8 cellular contexts compared by ENCODE assay signal in genomic region chr10:72626444-72626754, GRCh38. TPM values are rescaled to one million over a fixed set of nuclear protein-coding genes. Genes with fewer than 3 reads are reported as not detected.
DNase-seq lines count a peak whose midpoint lies in the region; ATAC-seq and TF ChIP-seq lines count a peak whose summit lies in the region.

No MANE protein-coding gene starts in this region.

- no peaks in the 10 kb centered on the region for H4K20me1 ChIP-seq in GM23338 (replicated peaks; ENCODE audit: insufficient read depth)

- H3K4me1 Mint-ChIP-seq in GM23338 (peaks cover 2% of the 10 kb centered on the region; the same call in 2 of the 3 replicates), T-cell (peaks cover 12 to 18% (median 13%) of the 10 kb centered on the region in 3 donors)

- POLR2A ChIA-PET in T-cell (lab: Charles Lee), result interaction anchor here in 1 of 2 donors (0.5 kb wide), 1 partner anchor 564 kb away, joined by 3 read pairs; no protein-coding TSS in a partner anchor

- H3K27me3 Mint-ChIP-seq in GM23338 (ENCODE audit: insufficient read depth, low read depth, poor library complexity), result peaks cover 5% of the 10 kb centered on the region
- H3K27me3 Mint-ChIP-seq in T-cell, result no peaks in the 10 kb centered on the region

- H3K9me3 ChIP-seq in skeletal muscle tissue (ENCODE audit: control insufficient read depth in 3 of 3, low read length in 3 of 3), result no peaks in the 10 kb centered on the region

- H3K27ac Mint-ChIP-seq in GM23338 (peak overlapping the region; percentile 85), T-cell (peak overlapping the region in 1 of 2 donors; percentile 97)

- TF ChIP-seq CTCF in GM23338 (conservative IDR thresholded peaks at IDR 0.05; ENCODE audit: low read depth in 2 of 2), result no peak
- TF ChIP-seq CTCF in fibroblast of pulmonary artery (IDR thresholded peaks at IDR 0.05; ENCODE audit: low read length, missing control alignments), result no peak

- peak overlapping the region; percentile 97 for H3K4me3 Mint-ChIP-seq in GM23338
- H3K4me3 Mint-ChIP-seq in T-cell, result peak overlapping the region; percentile 92 to 100 (median 98)

- H3K4me3 ChIP-seq in GM23338 (peak overlapping the region; percentile 23; the same call in 1 of the 2 replicates), fibroblast of pulmonary artery (replicated peaks; ENCODE audit: low read depth, low read length) (peak overlapping the region; percentile 99), skeletal muscle tissue (ENCODE audit: low read length in 3 of 3) (peak overlapping the region; percentile 97 to 100 (median 99))

- H3K36me3 Mint-ChIP-seq in GM23338 (ENCODE audit: low read depth) (no peaks in the 10 kb centered on the region; the same call in 2 of the 3 replicates), T-cell (peaks cover 3% of the 10 kb centered on the region)

- no peaks in the 10 kb centered on the region for H3K9me2 ChIP-seq in GM23338 (ENCODE audit: insufficient read depth)

- H3K4me2 ChIP-seq in GM23338, result peak overlapping the region; percentile 55

- H3K36me3 ChIP-seq in GM23338 (ENCODE audit: insufficient read depth) (no peaks in the 10 kb centered on the region), skeletal muscle tissue (ENCODE audit: control insufficient read depth in 3 of 3, insufficient read depth in 3 of 3, low read length in 3 of 3) (no peaks in the 10 kb centered on the region)

- H2AFZ ChIP-seq in GM23338, result 0 out of 2 replicates have a peak overlapping the region, but pooled peaks have one; percentile 1

- H3K9ac ChIP-seq in skeletal muscle tissue (ENCODE audit: low read depth in 1 of 3, low read length in 3 of 3), result peak overlapping the region; percentile 73 to 78 (median 75)

- H3K27me3 ChIP-seq in GM23338 (ENCODE audit: insufficient read depth), result no peaks in the 10 kb centered on the region
- no peaks in the 10 kb centered on the region for H3K27me3 ChIP-seq in skeletal muscle tissue (ENCODE audit: control insufficient read depth in 3 of 3, insufficient read depth in 3 of 3, low read length in 3 of 3)

- no peaks in the 10 kb centered on the region for H3F3A ChIP-seq in GM23338 (replicated peaks; ENCODE audit: low read depth)

- peaks cover 10% of the 10 kb centered on the region; the same call in 1 of the 2 replicates for H3K4me1 ChIP-seq in GM23338 (ENCODE audit: insufficient read depth)
- peaks cover 8 to 17% (median 13%) of the 10 kb centered on the region in 3 donors for H3K4me1 ChIP-seq in skeletal muscle tissue (ENCODE audit: control insufficient read depth in 3 of 3, insufficient read depth in 3 of 3, low read length in 3 of 3)

- DNase-seq in GM23338 (ENCODE audit: low spot score) (no peak), T-cell (no peak), fibroblast of pulmonary artery (ENCODE audit: low read depth) (no peak), HK-2 (ENCODE audit: unreplicated experiment) (no peak), NAMALWA (ENCODE audit: low spot score) (no peak)

- CTCF ChIA-PET in T-cell (lab: Charles Lee), result interaction anchor here in 1 of 2 donors (0.7 kb wide), 1 partner anchor 68 kb away, joined by 3 read pairs; no protein-coding TSS in a partner anchor

- H3K79me2 ChIP-seq in GM23338 (replicated peaks; ENCODE audit: insufficient read depth), result peaks cover 35% of the 10 kb centered on the region

- H3K9me3 Mint-ChIP-seq in GM23338 (no peaks in the 10 kb centered on the region), T-cell (no peaks in the 10 kb centered on the region)

- H3K27ac ChIP-seq in GM23338 (ENCODE audit: low read depth) (peak overlapping the region; percentile 73), skeletal muscle tissue (ENCODE audit: low read depth, low read length) (peak overlapping the region; percentile 94)

- ATAC-seq in GM23338 (no peak), T-cell (replicated peaks in 1 of 4) (no peak), HG03280 (IDR thresholded peaks at IDR 0.05; ENCODE audit: unreplicated experiment) (no peak), GM18498 (IDR thresholded peaks at IDR 0.05; ENCODE audit: unreplicated experiment) (no peak)

TF ChIP-seq in GM23338, 12 proteins besides CTCF, POLR2A, EP300 and RAD21 (continues in another document):
- TF ChIP-seq REST (IDR thresholded peaks at IDR 0.05; ENCODE audit: unreplicated experiment), result no peak
- TF ChIP-seq EZH2phosphoT487 (IDR thresholded peaks at IDR 0.05; ENCODE audit: unreplicated experiment), result no peak
- no peak for TF ChIP-seq CREB1 (CRISPR knock-in tag; IDR thresholded peaks at IDR 0.05; ENCODE audit: low read depth)
- TF ChIP-seq STAT1 (IDR thresholded peaks at IDR 0.05; ENCODE audit: unreplicated experiment), result no peak
- no peak for TF ChIP-seq POLR2AphosphoS5 (IDR thresholded peaks at IDR 0.05; ENCODE audit: low read depth)
- TF ChIP-seq EZH2 (IDR thresholded peaks at IDR 0.05; ENCODE audit: low read depth, unreplicated experiment), result no peak

RNA-seq across cellular contexts. Expression of gene MICU1, which starts 0.5 kb away (rescaled TPM):
- 27.5 and 41.6 TPM in 2 replicates for total RNA-seq in GM23338 (2014; rRNA removed; shearing (Covaris generic))
- polyA plus RNA-seq in GM23338 (2016; fragmentation: Nextera tagmentation; extraction: Ambion mirVana), result 52.3 and 55.7 TPM in 2 replicates
- total RNA-seq in T-cell (10 to 100 TPM; 16.9 to 23.3 (median 19.9) TPM), skeletal muscle tissue (57.9 TPM)

Comparison
In these comparisons a context has a peak if more than half of its experiments do, and no peak if none do; other contexts are left out.
1. H3K4me3 ChIP-seq: peak in every context shown above with its lines; median percentile 99 in fibroblast of pulmonary artery; 99 in skeletal muscle tissue; 23 in GM23338.